In genomic region chr2:75527676-75528075, GRCh38 we compare ENCODE assay signal across 19 cellular contexts. TPM values are rescaled to one million over a fixed set of nuclear protein-coding genes. Genes with fewer than 3 reads are reported as not detected.
"Had no signal": no experiment of that assay in that cellular context is flagged by ENCODE, and none has a peak within 500 bp of the region (broad histone marks: within the 10 kb centered on the region; RNA-seq: fewer than 3 reads in every experiment).

No MANE protein-coding gene starts in this region.

- H3K4me3 Mint-ChIP-seq: activated CD4-positive, alpha-beta T cell treated with anti-CD3 and anti-CD28 coated beads, Interleukin-2, amount 10 ng/mL, durations not matched to agents 7 days and 5 days; activated naive CD4-positive, alpha-beta T cell treated with anti-CD3 and anti-CD28 coated beads for 36 hours; activated T-cell treated with anti-CD3 and anti-CD28 coated beads, Interleukin-2, amount 50 U/mL, for 4 hours; effector memory CD8-positive, alpha-beta T cell had no signal

- H3K27ac ChIP-seq: ascending aorta, esophagus squamous epithelium, foreskin keratinocyte, hepatocyte, lower lobe of right lung, tibial artery, uterus had no signal

- H3K4me2 ChIP-seq: hepatocyte had no signal

- H3K4me3 ChIP-seq: ascending aorta, esophagus squamous epithelium, hepatocyte, lower lobe of right lung, tibial artery, uterus had no signal

- H3K4me1 Mint-ChIP-seq: activated CD4-positive, alpha-beta T cell treated with anti-CD3 and anti-CD28 coated beads, Interleukin-2, amount 10 ng/mL, durations not matched to agents 7 days and 5 days had no signal

- H3K27me3 ChIP-seq: ascending aorta, esophagus squamous epithelium, foreskin keratinocyte, hepatocyte, uterus had no signal

- H3K4me1 ChIP-seq: ascending aorta, lower lobe of right lung, tibial artery, uterus had no signal

- DNase-seq: activated CD4-positive, alpha-beta T cell treated with anti-CD3 and anti-CD28 coated beads, Interleukin-2, amount 10 ng/mL, durations not matched to agents 7 days and 5 days; activated CD8-positive, alpha-beta memory T cell treated with anti-CD3 and anti-CD28 coated beads, Interleukin-2, amount 50 U/mL, for 4 hours; activated naive CD4-positive, alpha-beta T cell treated with anti-CD3 and anti-CD28 coated beads for 36 hours; activated T-cell treated with anti-CD3 and anti-CD28 coated beads, Interleukin-2, amount 50 U/mL, for 4 hours; effector memory CD8-positive, alpha-beta T cell; esophagus squamous epithelium; lower lobe of right lung; occipital lobe; stimulated activated naive CD8-positive, alpha-beta T cell treated with anti-CD3 and anti-CD28 coated beads, Interleukin-15, Interleukin-2, amounts not matched to agents 100 U/mL and 50 U/mL, for 24 hours; substantia nigra; T-helper 1 cell; T-helper 9 cell; tibial artery; uterus had no signal

- H3K36me3 ChIP-seq: ascending aorta, esophagus squamous epithelium, lower lobe of right lung, tibial artery, uterus had no signal

- H3K27me3 Mint-ChIP-seq: progenitor cell of endocrine pancreas had no signal

- H3K27ac Mint-ChIP-seq: activated CD4-positive, alpha-beta T cell treated with anti-CD3 and anti-CD28 coated beads, Interleukin-2, amount 10 ng/mL, durations not matched to agents 7 days and 5 days; activated naive CD4-positive, alpha-beta T cell treated with anti-CD3 and anti-CD28 coated beads for 36 hours; effector memory CD8-positive, alpha-beta T cell; progenitor cell of endocrine pancreas had no signal

- H3K9me3 Mint-ChIP-seq: activated CD4-positive, alpha-beta T cell treated with anti-CD3 and anti-CD28 coated beads, Interleukin-2, amount 10 ng/mL, durations not matched to agents 7 days and 5 days; activated naive CD4-positive, alpha-beta T cell treated with anti-CD3 and anti-CD28 coated beads for 36 hours; activated T-cell treated with anti-CD3 and anti-CD28 coated beads, Interleukin-2, amount 50 U/mL, for 4 hours; effector memory CD8-positive, alpha-beta T cell had no signal

RNA-seq across cellular contexts. Expression of gene EVA1A, which starts 33.1 kb away (rescaled TPM):
- total RNA-seq: activated naive CD4-positive, alpha-beta T cell treated with anti-CD3 and anti-CD28 coated beads for 36 hours; ascending aorta had no signal
- polyA plus RNA-seq: neural cell had no signal
